ENCODE assay signal across 8 cellular contexts in genomic region chr1:156118175-156118868, GRCh38. TPM values are rescaled to one million over a fixed set of nuclear protein-coding genes. Genes with fewer than 3 reads are reported as not detected.
A peak's percentile ranks its signal among the peaks of the same experiment; 100 is the strongest.
DNase-seq lines count a peak whose midpoint lies in the region; ATAC-seq, FAIRE-seq and TF ChIP-seq lines count a peak whose summit lies in the region.
"Had no signal": no experiment of that assay in that cellular context is flagged by ENCODE, and none has a peak within 500 bp of the region (broad histone marks: within the 10 kb centered on the region; RNA-seq: fewer than 3 reads in every experiment).

No MANE protein-coding gene starts in this region.

- TF ChIP-seq POLR2A in NB4 (IDR thresholded peaks at IDR 0.05; ENCODE audit: extremely low read depth, insufficient read length) (no peak), breast epithelium (IDR thresholded peaks at IDR 0.05) (peak; percentile 15), suprapubic skin (IDR thresholded peaks at IDR 0.05) (no peak), H54 (IDR thresholded peaks at IDR 0.05; ENCODE audit: low read depth, low read length) (no peak)

- H3K27ac ChIP-seq in breast epithelium (peak overlapping the region; percentile 94 to 98), suprapubic skin (peak overlapping the region; percentile 100)

- FAIRE-seq in H54 (lab: Jason Lieb, UNC) = no peak

- peak overlapping the region; percentile 13 for H3K4me3 ChIP-seq in NB4 (ENCODE audit: low read depth, low read length)
- H3K4me3 ChIP-seq in breast epithelium = peak overlapping the region; percentile 95 to 100 (median 98)
- H3K4me3 ChIP-seq in suprapubic skin = peak overlapping the region; percentile 100

- no peak for DNase-seq in NB4 (ENCODE audit: low read depth)
- DNase-seq in breast epithelium (ENCODE audit: low spot score in 2 of 2) = peak in 1 of 2 donors; percentile 73
- peak; percentile 75 for DNase-seq in kidney tubule cell (ENCODE audit: low spot score)
- DNase-seq in suprapubic skin (ENCODE audit: low spot score in 2 of 2) = no peak
- no peak for DNase-seq in H54 (ENCODE audit: insufficient read length, low spot score)

- TF ChIP-seq CTCF in NB4 (IDR thresholded peaks at IDR 0.05; ENCODE audit: low read depth, low read length) = no peak
- TF ChIP-seq CTCF in breast epithelium (IDR thresholded peaks at IDR 0.05) = peak in 1 of 3 donors; percentile 9
- TF ChIP-seq CTCF in suprapubic skin (IDR thresholded peaks at IDR 0.05) = no peak

- H3K4me1 ChIP-seq in breast epithelium = peaks cover 10 to 48% of the 10 kb centered on the region in 2 donors
- peaks cover 75% of the 10 kb centered on the region for H3K4me1 ChIP-seq in suprapubic skin

- WGBS in suprapubic skin = 7% methylated on average over 8 of the region's 8 CpGs

- H3K36me3 ChIP-seq in breast epithelium (no peaks in the 10 kb centered on the region), suprapubic skin (no peaks in the 10 kb centered on the region)

- H3K27me3 ChIP-seq in breast epithelium (no peaks in the 10 kb centered on the region), suprapubic skin (no peaks in the 10 kb centered on the region)

- ATAC-seq in HG03108 (IDR thresholded peaks at IDR 0.05; ENCODE audit: unreplicated experiment) (no peak), GM18870 (IDR thresholded peaks at IDR 0.05; ENCODE audit: unreplicated experiment) (no peak)

- TF ChIP-seq EP300 in suprapubic skin (IDR thresholded peaks at IDR 0.05) = no peak

- intact Hi-C loops in breast epithelium (cut with DNase I; ENCODE audit: low total_unique reads) = no loop called here

- H3K9me3 ChIP-seq in breast epithelium (no peaks in the 10 kb centered on the region), suprapubic skin (no peaks in the 10 kb centered on the region)

RNA-seq across cellular contexts. Expression of gene LMNA, which starts 3.8 kb away (rescaled TPM):
- total RNA-seq in breast epithelium (100 to 1,000 TPM; 292 to 367 (median 319) TPM), suprapubic skin (100 to 1,000 TPM; 574 to 977 (median 714) TPM)

RNA-seq across cellular contexts. Expression of gene SEMA4A, which starts 35.1 kb away (rescaled TPM):
- total RNA-seq in breast epithelium (10 to 100 TPM in 1 of 3 donors, 1 to 10 TPM in 2; 1.4 to 21.5 (median 9.2) TPM), suprapubic skin (10 to 100 TPM; 43.8 to 61.2 (median 50.2) TPM)

RNA-seq across cellular contexts. Expression of gene MEX3A, which starts 36.1 kb away (rescaled TPM):
- total RNA-seq in breast epithelium (1 to 10 TPM in 2 of 3 donors, under 1 TPM in 1; 0.32 to 1.3 (median 1.3) TPM), suprapubic skin (1 to 10 TPM in 2 of 4 donors, under 1 TPM in 2; 0.42 to 2.7 (median 1.0) TPM)
- total RNA-seq: mononuclear cell had no signal

RNA-seq across cellular contexts. Expression of gene RAB25, which starts 57.4 kb away (rescaled TPM):
- total RNA-seq in breast epithelium = 10 to 100 TPM in 2 of 3 donors, not detected in 1; 40.3 to 68.6 TPM
- 100 to 1,000 TPM; 150 to 284 (median 205) TPM for total RNA-seq in suprapubic skin

Comparison
In these comparisons a context has a peak if more than half of its experiments do, and no peak if none do; other contexts are left out.
1. H3K4me3 ChIP-seq: peak in every context shown above with its lines; median percentile 100 in suprapubic skin; 98 in breast epithelium; 13 in NB4.